8 cellular contexts compared by ENCODE assay signal in the genomic region with DNA sequence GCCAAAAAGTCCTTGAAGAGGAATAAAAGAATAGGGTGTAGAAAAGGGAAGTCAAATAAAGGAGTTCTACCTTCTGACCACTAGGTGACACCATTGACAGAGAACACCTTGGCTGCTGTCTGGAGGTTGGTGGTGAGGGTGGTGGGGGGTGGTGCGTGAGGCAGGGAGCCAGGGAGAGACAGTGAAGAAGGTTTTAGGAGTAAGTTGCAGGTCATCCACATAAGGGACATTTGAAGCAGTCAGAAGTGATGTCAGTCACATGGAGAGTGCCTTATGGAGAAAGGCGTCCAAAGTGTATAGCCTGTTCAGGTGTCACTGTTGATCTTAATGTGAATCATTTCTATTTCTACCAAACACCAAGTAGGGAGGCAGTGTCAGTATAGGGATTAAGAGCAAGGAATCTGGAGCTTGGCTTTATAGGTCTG.
DNase-seq lines count a peak whose midpoint lies in the region; ATAC-seq and TF ChIP-seq lines count a peak whose summit lies in the region.

No MANE protein-coding gene starts in this region.

- CTCF ChIA-PET in CD8-positive, alpha-beta memory T cell (lab: Charles Lee): no interaction called here

- H3K27me3 Mint-ChIP-seq in osteocyte (ENCODE audit: unreplicated experiment): peaks cover 29% of the 10 kb centered on the region
- no peaks in the 10 kb centered on the region for H3K27me3 Mint-ChIP-seq in CD8-positive, alpha-beta memory T cell

- H3K4me1 ChIP-seq in CD8-positive, alpha-beta memory T cell (ENCODE audit: insufficient read depth, low read length): no peaks in the 10 kb centered on the region

- peak; percentile 86 for TF ChIP-seq CTCF in epithelial cell of proximal tubule (conservative IDR thresholded peaks at IDR 0.05; ENCODE audit: low read depth, low read length)
- TF ChIP-seq CTCF in osteocyte (IDR thresholded peaks at IDR 0.05): peak; percentile 72

- POLR2A ChIA-PET in CD8-positive, alpha-beta memory T cell (lab: Charles Lee): no interaction called here

- no peaks in the 10 kb centered on the region for H3K36me3 Mint-ChIP-seq in osteocyte (ENCODE audit: unreplicated experiment)
- peaks cover 0 to 7% (median 0%) of the 10 kb centered on the region in 3 donors for H3K36me3 Mint-ChIP-seq in CD8-positive, alpha-beta memory T cell

- H3K27ac Mint-ChIP-seq in osteocyte (ENCODE audit: unreplicated experiment): no peak overlapping the region
- no peak overlapping the region for H3K27ac Mint-ChIP-seq in CD8-positive, alpha-beta memory T cell

- H3K4me3 Mint-ChIP-seq in osteocyte (ENCODE audit: unreplicated experiment): no peak overlapping the region
- H3K4me3 Mint-ChIP-seq in CD8-positive, alpha-beta memory T cell: no peak overlapping the region

- H3K9me3 Mint-ChIP-seq in osteocyte (ENCODE audit: unreplicated experiment): no peaks in the 10 kb centered on the region
- peaks cover 7 to 36% (median 22%) of the 10 kb centered on the region in 5 donors for H3K9me3 Mint-ChIP-seq in CD8-positive, alpha-beta memory T cell

- ATAC-seq in GM18907 (IDR thresholded peaks at IDR 0.05; ENCODE audit: unreplicated experiment) (peak; percentile 80), HG03558 (IDR thresholded peaks at IDR 0.05; ENCODE audit: extremely low read depth, unreplicated experiment) (peak; percentile 59), HG02571 (IDR thresholded peaks at IDR 0.05; ENCODE audit: unreplicated experiment) (no peak)

- no peak overlapping the region for H3K27ac ChIP-seq in CD8-positive, alpha-beta memory T cell (ENCODE audit: low read depth, low read length)

- H3K36me3 ChIP-seq in CD8-positive, alpha-beta memory T cell (ENCODE audit: insufficient read depth, low read length): no peaks in the 10 kb centered on the region

- peaks cover 3% of the 10 kb centered on the region for H3K4me1 Mint-ChIP-seq in osteocyte (ENCODE audit: unreplicated experiment)
- H3K4me1 Mint-ChIP-seq in CD8-positive, alpha-beta memory T cell: no peaks in the 10 kb centered on the region

- H3K9me3 ChIP-seq in CD8-positive, alpha-beta memory T cell (ENCODE audit: low read length): no peaks in the 10 kb centered on the region

- no peaks in the 10 kb centered on the region for H3K27me3 ChIP-seq in CD8-positive, alpha-beta memory T cell (ENCODE audit: insufficient read depth, low read length, poor library complexity, severe bottlenecking)

- H3K4me3 ChIP-seq in epithelial cell of proximal tubule (ENCODE audit: low read depth, low read length): no peak overlapping the region
- no peak overlapping the region for H3K4me3 ChIP-seq in CD8-positive, alpha-beta memory T cell (ENCODE audit: low read length)

- peak; percentile 24 for DNase-seq in COLO829 (ENCODE audit: low spot score)
- peak; percentile 34 for DNase-seq in RPMI7951 (ENCODE audit: low read depth)
- DNase-seq in epithelial cell of proximal tubule (ENCODE audit: low read depth): no peak
- DNase-seq in osteocyte (ENCODE audit: extremely low spot score, unreplicated experiment): no peak
- no peak for DNase-seq in CD8-positive, alpha-beta memory T cell

Comparison
In these comparisons a context has a peak if more than half of its experiments do, and no peak if none do; other contexts are left out.
1. DNase-seq: peak in COLO829 (single experiment) and RPMI7951 (single experiment); none in epithelial cell of proximal tubule (single experiment), osteocyte (single experiment) and CD8-positive, alpha-beta memory T cell (0 of 5).